Comparison of ENCODE assay signal across 18 cellular contexts in genomic region chr13:41224113-41225110, GRCh38. TPM values are rescaled to one million over a fixed set of nuclear protein-coding genes. Genes with fewer than 3 reads are reported as not detected.
DNase-seq lines count a peak whose midpoint lies in the region; ATAC-seq and TF ChIP-seq lines count a peak whose summit lies in the region.
"Had no signal": no experiment of that assay in that cellular context is flagged by ENCODE, and none has a peak within 500 bp of the region (broad histone marks: within the 10 kb centered on the region; RNA-seq: fewer than 3 reads in every experiment).

No MANE protein-coding gene starts in this region.

- no peak overlapping the region for H3K4me3 Mint-ChIP-seq in chondrocyte (ENCODE audit: unreplicated experiment)

- DNase-seq in AG10803 (ENCODE audit: low read depth) = peak; percentile 88
- DNase-seq in MG63 = peak; percentile 39
- no peak for DNase-seq in chondrocyte (ENCODE audit: low spot score)
- peak; percentile 78 for DNase-seq in kidney tubule cell (ENCODE audit: low spot score)
- no peak for DNase-seq in dorsolateral prefrontal cortex
- no peak for DNase-seq in NCI-H2107 treated with DMSO at 0.1 percent for 48 hours (lab: John Stamatoyannopoulos, UW; ENCODE audit: unreplicated experiment)
- no peak for DNase-seq in NCI-H1417 (lab: John Stamatoyannopoulos, UW)
- DNase-seq: activated CD4-positive, alpha-beta T cell treated with anti-CD3 and anti-CD28 coated beads for 48 hours; DMS53; mucosa of descending colon; NCI-H1105 treated with DMSO at 0.1 percent for 48 hours; NCI-H524 treated with DMSO at 0.1 percent for 48 hours; Peyer's patch; testis had no signal

- no peak overlapping the region for H3K27ac ChIP-seq in dorsolateral prefrontal cortex
- H3K27ac ChIP-seq: coronary artery, Peyer's patch, testis had no signal

- no peaks in the 10 kb centered on the region for H3K36me3 Mint-ChIP-seq in chondrocyte (ENCODE audit: low read depth)

- TF ChIP-seq CTCF in AG10803 (conservative IDR thresholded peaks at IDR 0.05; ENCODE audit: low read length) (no peak), chondrocyte (IDR thresholded peaks at IDR 0.05) (no peak), dorsolateral prefrontal cortex (IDR thresholded peaks at IDR 0.05 in 54 of 56, conservative IDR thresholded peaks at IDR 0.05 in 2 of 56; ENCODE audit: low read depth in 1 of 56, partially characterized antibody in 56 of 56) (no peak)

- no peak for ATAC-seq in HG02970 (IDR thresholded peaks at IDR 0.05; ENCODE audit: low FRiP score, unreplicated experiment)
- ATAC-seq: GM12878, mucosa of descending colon had no signal

- H3K36me3 ChIP-seq in MG63 = peaks cover 12% of the 10 kb centered on the region

- H3K27me3 ChIP-seq in MG63 (no peaks in the 10 kb centered on the region), dorsolateral prefrontal cortex (no peaks in the 10 kb centered on the region)
- H3K27me3 ChIP-seq: Peyer's patch, testis had no signal

- intact Hi-C loops in dorsolateral prefrontal cortex (cut with DNase I) = loop anchor here in 1 of 2 donors (10.0 kb wide), 1 partner anchor 150 kb away; no protein-coding TSS in a partner anchor

- H3K27ac Mint-ChIP-seq in chondrocyte (ENCODE audit: unreplicated experiment) = peak overlapping the region; percentile 63

- no peaks in the 10 kb centered on the region for H3K27me3 Mint-ChIP-seq in chondrocyte (ENCODE audit: low read depth)

- H3K4me3 ChIP-seq in AG10803 (ENCODE audit: low read length) (no peak overlapping the region), MG63 (no peak overlapping the region), dorsolateral prefrontal cortex (no peak overlapping the region)
- H3K4me3 ChIP-seq: coronary artery, GM12878, mucosa of descending colon, Peyer's patch, testis had no signal

- H3K4me1 Mint-ChIP-seq in chondrocyte (ENCODE audit: low read depth) = peaks cover 9% of the 10 kb centered on the region
- H3K4me1 Mint-ChIP-seq: immature natural killer cell had no signal

- H3K9me3 Mint-ChIP-seq in chondrocyte (ENCODE audit: low read depth) = no peaks in the 10 kb centered on the region
- H3K9me3 Mint-ChIP-seq: immature natural killer cell had no signal

- no peaks in the 10 kb centered on the region for H3K9me3 ChIP-seq in MG63
- H3K9me3 ChIP-seq: mucosa of descending colon, Peyer's patch, testis had no signal

RNA-seq across cellular contexts. Expression of gene KBTBD7, which starts 30.0 kb away (rescaled TPM):
- total RNA-seq in MG63 (2014; rRNA removed; shearing (Covaris generic); ENCODE audit: low replicate concordance) = 0.72 and 2.6 TPM in 2 replicates
- total RNA-seq in chondrocyte (10.6 to 14.3 TPM (median 11.2 TPM) in 3 replicates), dorsolateral prefrontal cortex (10 to 100 TPM in 108 of 120 experiments, 1 to 10 TPM in 12; 9.2 to 16.8 (median 13.1) TPM)

RNA-seq across cellular contexts. Expression of gene MTRF1, which starts 39.0 kb away (rescaled TPM):
- total RNA-seq in MG63 (2014; rRNA removed; shearing (Covaris generic); ENCODE audit: low replicate concordance) = 13.4 and 14.0 TPM in 2 replicates
- total RNA-seq in chondrocyte (8.2 to 11.0 TPM (median 8.3 TPM) in 3 replicates), dorsolateral prefrontal cortex (10 to 100 TPM in 113 of 120 experiments, 1 to 10 TPM in 7; 7.2 to 34.6 (median 15.6) TPM)

Comparison
In these comparisons a context has a peak if more than half of its experiments do, and no peak if none do; other contexts are left out.
1. DNase-seq: peak in AG10803 (single experiment), MG63 (single experiment) and kidney tubule cell (single experiment); none in chondrocyte (single experiment), dorsolateral prefrontal cortex (0 of 10), NCI-H2107 treated with DMSO at 0.1 percent for 48 hours (single experiment) and NCI-H1417 (0 of 3).